In the genomic region with DNA sequence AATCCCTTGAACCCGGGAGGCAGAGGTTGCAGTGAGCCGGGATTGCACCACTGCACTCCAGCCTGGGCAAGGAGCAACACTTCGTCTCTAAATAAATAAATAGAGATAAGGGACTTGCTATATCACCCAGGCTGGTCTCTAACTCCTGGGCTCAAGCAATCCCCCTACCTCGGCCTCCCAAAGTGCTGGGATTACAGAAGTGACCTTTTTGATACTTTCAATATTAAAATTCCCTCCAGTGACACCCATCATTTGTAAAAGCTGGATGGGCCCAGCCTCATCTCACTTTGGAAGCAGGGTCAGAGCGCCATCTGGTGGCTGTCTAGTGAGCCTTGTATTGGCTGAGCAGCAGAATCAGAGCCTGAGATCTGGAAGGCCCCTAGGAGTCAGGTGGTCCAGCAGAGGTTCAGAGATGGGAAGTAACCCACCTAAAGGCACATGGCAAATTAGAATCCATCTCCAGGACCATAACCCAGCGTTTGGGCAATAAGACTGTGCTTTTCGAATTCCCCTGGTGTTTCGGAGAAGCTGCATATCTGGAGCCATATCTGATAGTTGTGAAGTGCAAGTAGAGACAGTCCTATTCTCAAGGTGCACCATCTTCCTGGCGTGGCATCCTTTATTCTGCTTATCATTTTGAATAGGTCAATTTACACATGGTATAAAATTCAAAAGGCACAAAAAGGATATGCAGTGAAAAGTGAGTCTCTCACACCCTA, we compare ENCODE assay signal across 8 cellular contexts. TPM values are rescaled to one million over a fixed set of nuclear protein-coding genes. Genes with fewer than 3 reads are reported as not detected.
DNase-seq lines count a peak whose midpoint lies in the region; ATAC-seq and TF ChIP-seq lines count a peak whose summit lies in the region.

No MANE protein-coding gene starts in this region.

- H3K4me3 Mint-ChIP-seq in naive thymus-derived CD8-positive, alpha-beta T cell: no peak overlapping the region
- H3K4me3 Mint-ChIP-seq in stimulated activated effector memory CD8-positive, alpha-beta T cell treated with anti-CD3 and anti-CD28 coated beads, Interleukin-12 subunit alpha, Interleukin-12 subunit beta, amount 100 ng/mL, for 72 hours: no peak overlapping the region

- no CpG with 5 or more reads among the region's 9 CpGs for WGBS in IMR-90 (ENCODE audit: extremely low coverage in 2 of 2, insufficient read length in 1 of 2), 2 experiments
- 30% methylated on average over 9 of the region's 9 CpGs for WGBS in esophagus muscularis mucosa

- H3K9ac ChIP-seq in IMR-90 (ENCODE audit: low read depth, low read length): no peak overlapping the region
- no peak overlapping the region for H3K9ac ChIP-seq in OCI-LY1 (ENCODE audit: low read length)

- H3K79me2 ChIP-seq in OCI-LY1 (ENCODE audit: insufficient read depth, low read length): no peaks in the 10 kb centered on the region

- BruUV-seq in IMR-90 (replicated peaks; lab: Mats Ljungman, UMichigan): no TSS peak

- no peak overlapping the region for H4K8ac ChIP-seq in IMR-90 (ENCODE audit: low read depth in 2 of 2, low read length in 2 of 2)

- TF ChIP-seq RAD21 in IMR-90 (IDR thresholded peaks at IDR 0.05; ENCODE audit: low read length): peak; percentile 95

- H4K91ac ChIP-seq in IMR-90 (ENCODE audit: insufficient read depth, low read depth, low read length): no peak overlapping the region

- H3K4ac ChIP-seq in IMR-90 (ENCODE audit: low read depth, low read length): no peak overlapping the region

- no peak overlapping the region for H2BK120ac ChIP-seq in IMR-90 (ENCODE audit: low read depth, low read length)

- H3K18ac ChIP-seq in IMR-90 (ENCODE audit: low read depth, low read length): no peak overlapping the region

- H3K14ac ChIP-seq in IMR-90 (replicated peaks; ENCODE audit: low read depth, low read length): no peak overlapping the region

- in situ Hi-C loops in IMR-90 (cut with MboI; ENCODE audit: low sequenced_read_pairs): no loop called here

- H3K36me3 ChIP-seq in IMR-90 (ENCODE audit: control insufficient read depth, insufficient read depth, low read length): no peaks in the 10 kb centered on the region
- H3K36me3 ChIP-seq in OCI-LY1 (ENCODE audit: insufficient read depth, low read length): no peaks in the 10 kb centered on the region
- H3K36me3 ChIP-seq in esophagus muscularis mucosa: no peaks in the 10 kb centered on the region

- H3K79me1 ChIP-seq in IMR-90 (ENCODE audit: low read depth in 1 of 2, low read length in 2 of 2): peaks cover 0 to 3% of the 10 kb centered on the region in 2 experiments; a peak in 2 of 4 replicates

- no peak overlapping the region for H2BK15ac ChIP-seq in IMR-90 (ENCODE audit: low read depth, low read length)

- H3K9me3 Mint-ChIP-seq in naive thymus-derived CD8-positive, alpha-beta T cell: no peaks in the 10 kb centered on the region
- no peaks in the 10 kb centered on the region for H3K9me3 Mint-ChIP-seq in stimulated activated effector memory CD8-positive, alpha-beta T cell treated with anti-CD3 and anti-CD28 coated beads, Interleukin-12 subunit alpha, Interleukin-12 subunit beta, amount 100 ng/mL, for 72 hours

- peak overlapping the region; percentile 40 for H2AK9ac ChIP-seq in IMR-90 (replicated peaks; ENCODE audit: low read depth, low read length, poor library complexity)

- H3K23ac ChIP-seq in IMR-90 (ENCODE audit: low read depth, low read length): no peak overlapping the region

- TF ChIP-seq POLR2A in IMR-90 (IDR thresholded peaks at IDR 0.05; ENCODE audit: low read depth, low read length) (no peak), esophagus muscularis mucosa (IDR thresholded peaks at IDR 0.05; ENCODE audit: low read depth) (no peak)

- ATAC-seq in IMR-90 (ENCODE audit: low read depth) (peak; percentile 90), GM18858 (IDR thresholded peaks at IDR 0.05; ENCODE audit: unreplicated experiment) (no peak)
- ATAC-seq in naive thymus-derived CD8-positive, alpha-beta T cell: peak; percentile 75 to 86
- peak; percentile 75 for ATAC-seq in stimulated activated effector memory CD8-positive, alpha-beta T cell treated with anti-CD3 and anti-CD28 coated beads, Interleukin-12 subunit alpha, Interleukin-12 subunit beta, amount 100 ng/mL, for 72 hours

- no peak overlapping the region for H3K27ac Mint-ChIP-seq in naive thymus-derived CD8-positive, alpha-beta T cell
- no peak overlapping the region for H3K27ac Mint-ChIP-seq in stimulated activated effector memory CD8-positive, alpha-beta T cell treated with anti-CD3 and anti-CD28 coated beads, Interleukin-12 subunit alpha, Interleukin-12 subunit beta, amount 100 ng/mL, for 72 hours

- peak overlapping the region; percentile 65; the same call in 1 of the 2 replicates for H2BK20ac ChIP-seq in IMR-90 (ENCODE audit: low read depth, low read length)

- peaks cover 5% of the 10 kb centered on the region; the same call in 1 of the 2 replicates for H3K27me3 ChIP-seq in IMR-90 (ENCODE audit: control insufficient read depth, insufficient read depth, low read length)
- no peaks in the 10 kb centered on the region for H3K27me3 ChIP-seq in OCI-LY1 (ENCODE audit: insufficient read depth, low read length)
- H3K27me3 ChIP-seq in esophagus muscularis mucosa: no peaks in the 10 kb centered on the region

- peak; percentile 96 for TF ChIP-seq CTCF in IMR-90 (conservative IDR thresholded peaks at IDR 0.05; ENCODE audit: low read depth, low read length)
- TF ChIP-seq CTCF in OCI-LY1 (IDR thresholded peaks at IDR 0.05; ENCODE audit: low read length): peak; percentile 85
- TF ChIP-seq CTCF in esophagus muscularis mucosa (IDR thresholded peaks at IDR 0.05): peak; percentile 92 to 95 (median 94)

- H4K20me1 ChIP-seq in IMR-90 (ENCODE audit: insufficient read depth, low read length) (no peaks in the 10 kb centered on the region), OCI-LY1 (ENCODE audit: insufficient read depth, low read length) (no peaks in the 10 kb centered on the region)

- peaks cover 0 to under 1% (median 0%) of the 10 kb centered on the region in 5 donors for H3K27me3 Mint-ChIP-seq in naive thymus-derived CD8-positive, alpha-beta T cell

- DNase-seq in EH (ENCODE audit: low read depth) (peak; percentile 78), IMR-90 (peak; percentile 78), activated T-cell treated with anti-CD3 and anti-CD28 coated beads for 24 hours (ENCODE audit: low read depth) (peak; percentile 71), esophagus muscularis mucosa (ENCODE audit: extremely low spot score) (no peak)
- DNase-seq in naive thymus-derived CD8-positive, alpha-beta T cell: peak; percentile 62 to 89 (median 74)
- peak; percentile 72 to 87 for DNase-seq in stimulated activated effector memory CD8-positive, alpha-beta T cell treated with anti-CD3 and anti-CD28 coated beads, Interleukin-12 subunit alpha, Interleukin-12 subunit beta, amount 100 ng/mL, for 72 hours (ENCODE audit: low spot score in 2 of 2)

- H3K4me3 ChIP-seq in IMR-90 (ENCODE audit: insufficient read depth, low read depth, low read length) (no peak overlapping the region), OCI-LY1 (ENCODE audit: low read depth, low read length, poor library complexity, severe bottlenecking) (no peak overlapping the region), esophagus muscularis mucosa (no peak overlapping the region)

- H3F3A ChIP-seq in OCI-LY1 (ENCODE audit: insufficient read depth, low read length): no peaks in the 10 kb centered on the region

- POLR2A ChIA-PET in IMR-90 (lab: Charles Lee; ENCODE audit: unreplicated experiment): interaction anchor here (0.8 kb wide), 1 partner anchor 141 kb away, joined by 3 read pairs; no protein-coding TSS in a partner anchor
- POLR2A ChIA-PET in naive thymus-derived CD8-positive, alpha-beta T cell (lab: Charles Lee): no interaction called here

- peaks cover 2% of the 10 kb centered on the region for H3K4me1 ChIP-seq in IMR-90 (ENCODE audit: control insufficient read depth, insufficient read depth, low read length)
- H3K4me1 ChIP-seq in OCI-LY1 (ENCODE audit: insufficient read depth, low read length, severe bottlenecking): no peaks in the 10 kb centered on the region
- peaks cover 0 to 6% (median 3%) of the 10 kb centered on the region in 4 donors for H3K4me1 ChIP-seq in esophagus muscularis mucosa

- H2AFZ ChIP-seq in IMR-90 (replicated peaks; ENCODE audit: low read length, poor library complexity) (peak overlapping the region; percentile 74), OCI-LY1 (ENCODE audit: low read length) (no peak overlapping the region)

- H3K4me2 ChIP-seq in IMR-90 (ENCODE audit: low read depth, low read length) (no peak overlapping the region), OCI-LY1 (ENCODE audit: low read length) (no peak overlapping the region)

- H2AK5ac ChIP-seq in IMR-90 (ENCODE audit: low read depth, low read length): no peak overlapping the region

- H3K4me1 Mint-ChIP-seq in naive thymus-derived CD8-positive, alpha-beta T cell: peaks cover 6 to 9% (median 7%) of the 10 kb centered on the region in 4 donors
- peaks cover 9% of the 10 kb centered on the region for H3K4me1 Mint-ChIP-seq in stimulated activated effector memory CD8-positive, alpha-beta T cell treated with anti-CD3 and anti-CD28 coated beads, Interleukin-12 subunit alpha, Interleukin-12 subunit beta, amount 100 ng/mL, for 72 hours

- H3K9me3 ChIP-seq in IMR-90 (ENCODE audit: control insufficient read depth, insufficient read depth, low read length) (no peaks in the 10 kb centered on the region), OCI-LY1 (ENCODE audit: low read length) (no peaks in the 10 kb centered on the region), esophagus muscularis mucosa (no peaks in the 10 kb centered on the region)

- H3K27ac ChIP-seq in IMR-90 (ENCODE audit: insufficient read depth, low read length): no peak overlapping the region
- no peak overlapping the region for H3K27ac ChIP-seq in OCI-LY1 (ENCODE audit: low read depth, low read length, poor library complexity, severe bottlenecking)
- no peak overlapping the region for H3K27ac ChIP-seq in esophagus muscularis mucosa (replicated peaks in 1 of 4)

- H3K9me2 ChIP-seq in OCI-LY1 (ENCODE audit: low read depth, low read length): no peaks in the 10 kb centered on the region

- intact Hi-C loops in IMR-90 (cut with micrococcal nuclease) (loop anchor here (1.0 to 10.0 kb wide), 3 partner anchors 140 to 401 kb away; a partner anchor contains a TSS), esophagus muscularis mucosa (cut with DNase I) (loop anchor here (1.0 kb wide), 1 partner anchor 140 kb away; no protein-coding TSS in a partner anchor)

- TF ChIP-seq EP300 in esophagus muscularis mucosa (IDR thresholded peaks at IDR 0.05): no peak

- H3K9me1 ChIP-seq in IMR-90 (ENCODE audit: insufficient read depth, low read length): no peaks in the 10 kb centered on the region

- CTCF ChIA-PET in IMR-90 (lab: Yijun Ruan, JAX): interaction anchor here (0.6 to 2.6 kb wide), 10 partner anchors 19 to 398 kb away, joined by 3 to 33 read pairs (median 4); no protein-coding TSS in a partner anchor

- H4K5ac ChIP-seq in IMR-90 (ENCODE audit: low read depth, low read length): no peak overlapping the region

- H2BK5ac ChIP-seq in IMR-90 (ENCODE audit: low read depth, low read length, poor library complexity, severe bottlenecking): no peak overlapping the region

- H3K36me3 Mint-ChIP-seq in naive thymus-derived CD8-positive, alpha-beta T cell: no peaks in the 10 kb centered on the region
- no peaks in the 10 kb centered on the region for H3K36me3 Mint-ChIP-seq in stimulated activated effector memory CD8-positive, alpha-beta T cell treated with anti-CD3 and anti-CD28 coated beads, Interleukin-12 subunit alpha, Interleukin-12 subunit beta, amount 100 ng/mL, for 72 hours

- no peak overlapping the region for H3K56ac ChIP-seq in IMR-90 (ENCODE audit: extremely low read depth, insufficient read depth, low read length)

- dilution Hi-C loops in IMR-90 (cut with HindIII; ENCODE audit: low sequenced_read_pairs, unreplicated experiment): no loop called here

RNA-seq across cellular contexts. Expression of a gene that starts 18.3 kb away (rescaled TPM):
- total RNA-seq in IMR-90 (2012; rRNA removed): 25.6 and 30.6 TPM in 2 replicates
- 19.1 and 19.4 TPM in 2 replicates for polyA plus RNA-seq in IMR-90 (2012; rRNA removed)
- 12.7 and 22.8 TPM in 2 replicates for polyA plus RNA-seq in IMR-90 (2012; cell fraction: cytosol; rRNA removed)
- 8.7 and 14.4 TPM in 2 replicates for polyA plus RNA-seq in IMR-90 (2012; cell fraction: nucleus; rRNA removed; ENCODE audit: low replicate concordance)
- 10 to 100 TPM; 31.6 to 50.7 (median 41.3) TPM for total RNA-seq in esophagus muscularis mucosa
- 10 to 100 TPM; 17.5 to 18.0 TPM for total RNA-seq in naive thymus-derived CD8-positive, alpha-beta T cell
- 1 to 10 TPM; 3.7 to 6.4 (median 5.3) TPM for polyA plus RNA-seq in naive thymus-derived CD8-positive, alpha-beta T cell

RNA-seq across cellular contexts. Expression of a gene that starts 40.1 kb away (rescaled TPM):
- total RNA-seq in IMR-90 (2012; rRNA removed) (7.7 and 10.0 TPM in 2 replicates), esophagus muscularis mucosa (under 1 TPM in 1 of 4 donors, not detected in 3; 0.34 TPM)
- polyA plus RNA-seq in IMR-90 (2012; rRNA removed): 11.9 and 14.9 TPM in 2 replicates
- polyA plus RNA-seq in IMR-90 (2012; cell fraction: cytosol; rRNA removed): 5.7 and 6.3 TPM in 2 replicates
- 4.0 and 4.9 TPM in 2 replicates for polyA plus RNA-seq in IMR-90 (2012; cell fraction: nucleus; rRNA removed; ENCODE audit: low replicate concordance)
- under 1 TPM in 1 of 2 experiments, not detected in 1; 0.44 TPM for total RNA-seq in naive thymus-derived CD8-positive, alpha-beta T cell
- under 1 TPM in 1 of 3 donors, not detected in 2; 0.27 TPM for polyA plus RNA-seq in naive thymus-derived CD8-positive, alpha-beta T cell

RNA-seq across cellular contexts. Expression of a gene that starts 53.2 kb away (rescaled TPM):
- total RNA-seq in IMR-90 (2012; rRNA removed) (under 0.01 TPM in 2 replicates), esophagus muscularis mucosa (10 to 100 TPM in 1 of 4 donors, 1 to 10 TPM in 3; 2.1 to 13.0 (median 7.9) TPM)
- polyA plus RNA-seq in IMR-90 (2012; rRNA removed): 0.03 and 0.17 TPM in 2 replicates
- 0.11 TPM in 1 of 2 replicates, not detected in the other for polyA plus RNA-seq in IMR-90 (2012; cell fraction: cytosol; rRNA removed)
- 0.07 TPM in 1 of 2 replicates, not detected in the other for polyA plus RNA-seq in IMR-90 (2012; cell fraction: nucleus; rRNA removed; ENCODE audit: low replicate concordance)
- total RNA-seq in naive thymus-derived CD8-positive, alpha-beta T cell: not detected
- not detected for polyA plus RNA-seq in naive thymus-derived CD8-positive, alpha-beta T cell
